Comparison of ENCODE assay signal across 1 cellular context in the genomic region with DNA sequence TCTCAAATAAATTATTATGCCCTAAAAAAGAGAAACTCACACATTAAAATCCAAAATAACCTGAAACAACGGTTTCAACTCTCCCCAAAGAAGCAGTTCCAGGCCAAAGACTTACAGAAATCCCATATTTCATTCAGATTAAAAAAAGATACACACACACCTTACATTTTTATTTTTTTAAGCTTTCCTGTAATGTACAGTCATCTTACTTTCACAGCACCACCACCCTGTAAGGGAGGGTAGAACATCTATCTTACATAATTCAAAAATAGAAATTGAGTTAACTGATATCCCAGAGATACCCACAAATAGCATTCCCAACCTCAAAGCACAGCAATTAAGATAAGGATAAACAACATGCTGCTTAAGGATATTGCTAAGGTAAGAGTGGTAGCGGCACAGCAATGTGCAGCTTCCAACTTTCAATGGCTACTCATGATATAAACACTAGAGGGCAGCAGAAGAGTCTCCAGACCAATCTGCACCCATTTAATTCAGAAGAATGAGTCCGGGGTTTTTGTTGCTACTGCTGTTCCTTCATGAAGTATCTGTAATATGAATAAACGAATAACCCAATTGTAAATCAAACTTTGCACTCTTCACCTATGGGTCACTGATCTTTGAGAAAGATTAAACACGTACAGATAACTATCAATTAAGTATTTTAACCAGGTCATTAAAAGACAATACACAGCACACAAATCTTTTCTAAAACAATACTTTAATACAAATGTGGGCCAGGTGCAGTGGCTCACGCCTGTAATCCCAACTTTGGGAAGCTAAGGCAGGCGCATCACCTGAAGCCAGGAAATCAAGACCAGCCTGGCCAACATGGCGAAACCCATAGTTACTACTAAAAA.
TF ChIP-seq lines count a peak whose summit lies in the region.

No MANE protein-coding gene starts in this region.

TF ChIP-seq in WTC11, 78 proteins besides CTCF, POLR2A, EP300 and RAD21 (continued from another document):
- TF ChIP-seq, protein P1, sequence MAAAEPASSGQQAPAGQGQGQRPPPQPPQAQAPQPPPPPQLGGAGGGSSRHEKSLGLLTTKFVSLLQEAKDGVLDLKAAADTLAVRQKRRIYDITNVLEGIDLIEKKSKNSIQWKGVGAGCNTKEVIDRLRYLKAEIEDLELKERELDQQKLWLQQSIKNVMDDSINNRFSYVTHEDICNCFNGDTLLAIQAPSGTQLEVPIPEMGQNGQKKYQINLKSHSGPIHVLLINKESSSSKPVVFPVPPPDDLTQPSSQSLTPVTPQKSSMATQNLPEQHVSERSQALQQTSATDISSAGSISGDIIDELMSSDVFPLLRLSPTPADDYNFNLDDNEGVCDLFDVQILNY (CRISPR knock-in tag; IDR thresholded peaks at IDR 0.05), result no peak
- TF ChIP-seq ZNF138 (CRISPR knock-in tag; conservative IDR thresholded peaks at IDR 0.05) (no peak), ATF1 (CRISPR knock-in tag; IDR thresholded peaks at IDR 0.05) (no peak), MYBL2 (CRISPR knock-in tag; IDR thresholded peaks at IDR 0.05) (no peak), ZNF423 (CRISPR knock-in tag; IDR thresholded peaks at IDR 0.05) (no peak)
TF ChIP-seq in WTC11: peak in this region for 0.
